In genomic region chr21:46491553-46491952, GRCh38 we compare ENCODE assay signal across 16 cellular contexts. TPM values are rescaled to one million over a fixed set of nuclear protein-coding genes. Genes with fewer than 3 reads are reported as not detected.
DNase-seq lines count a peak whose midpoint lies in the region; ATAC-seq and TF ChIP-seq lines count a peak whose summit lies in the region.
"Had no signal": no experiment of that assay in that cellular context is flagged by ENCODE, and none has a peak within 500 bp of the region (broad histone marks: within the 10 kb centered on the region; RNA-seq: fewer than 3 reads in every experiment).

No MANE protein-coding gene starts in this region.

- no peak overlapping the region for H3K9ac ChIP-seq in GM23248

- H3K36me3 ChIP-seq in HEK293 (ENCODE audit: control insufficient read depth in 2 of 2, insufficient read depth in 1 of 2, low read length in 2 of 2): peaks cover 13 to 27% of the 10 kb centered on the region in 2 experiments
- H3K36me3 ChIP-seq in naive thymus-derived CD4-positive, alpha-beta T cell (ENCODE audit: control insufficient read depth in 2 of 3, insufficient read depth in 3 of 3, low read length in 3 of 3): peaks cover under 1 to 56% (median 5%) of the 10 kb centered on the region in 3 experiments
- H3K36me3 ChIP-seq in GM23248 (ENCODE audit: low read depth): peaks cover 20% of the 10 kb centered on the region; the same call in 1 of the 2 replicates

- peaks cover 27 to 45% of the 10 kb centered on the region in 2 donors for H3K4me1 Mint-ChIP-seq in natural killer cell
- H3K4me1 Mint-ChIP-seq in natural killer cell treated with Interleukin-12 subunit alpha and Interleukin-12 subunit beta and Interleukin-15 and Interleukin-18, amount 100 ng/mL, for 72 hours (ENCODE audit: low read depth in 2 of 2): peaks cover 13 to 28% of the 10 kb centered on the region in 2 donors
- H3K4me1 Mint-ChIP-seq in naive thymus-derived CD4-positive, alpha-beta T cell: peaks cover 8 to 61% (median 30%) of the 10 kb centered on the region in 7 donors
- H3K4me1 Mint-ChIP-seq in CD4-positive, alpha-beta T cell (ENCODE audit: low read depth): peaks cover 23% of the 10 kb centered on the region

- H3K9me3 Mint-ChIP-seq in natural killer cell: no peaks in the 10 kb centered on the region
- H3K9me3 Mint-ChIP-seq in natural killer cell treated with Interleukin-12 subunit alpha and Interleukin-12 subunit beta and Interleukin-15 and Interleukin-18, amount 100 ng/mL, for 72 hours: no peaks in the 10 kb centered on the region
- peaks cover 0 to 11% (median 0%) of the 10 kb centered on the region in 11 donors for H3K9me3 Mint-ChIP-seq in naive thymus-derived CD4-positive, alpha-beta T cell
- H3K9me3 Mint-ChIP-seq in CD4-positive, alpha-beta T cell: no peaks in the 10 kb centered on the region
- H3K9me3 Mint-ChIP-seq: CD8-positive, alpha-beta memory T cell had no signal

- no peak overlapping the region for H3K4me3 ChIP-seq in HEK293 (ENCODE audit: low read depth, low read length)
- no peak overlapping the region for H3K4me3 ChIP-seq in naive thymus-derived CD4-positive, alpha-beta T cell (ENCODE audit: low read length)
- no peak overlapping the region for H3K4me3 ChIP-seq in GM23248
- H3K4me3 ChIP-seq: GM12878, HAP-1 had no signal

- H2AFZ ChIP-seq in GM23248: no peak overlapping the region

- H4K20me1 ChIP-seq in GM23248 (ENCODE audit: insufficient read depth): no peaks in the 10 kb centered on the region

- H3K4me1 ChIP-seq in HEK293 (ENCODE audit: control insufficient read depth, insufficient read depth, low read length) (no peaks in the 10 kb centered on the region), GM23248 (ENCODE audit: insufficient read depth) (no peaks in the 10 kb centered on the region)
- no peaks in the 10 kb centered on the region for H3K4me1 ChIP-seq in naive thymus-derived CD4-positive, alpha-beta T cell (ENCODE audit: control insufficient read depth in 2 of 2, insufficient read depth in 2 of 2, low read length in 2 of 2)
- H3K4me1 ChIP-seq: HAP-1 had no signal

- peaks cover 62% of the 10 kb centered on the region for H3K79me2 ChIP-seq in GM23248 (ENCODE audit: insufficient read depth)

- no peaks in the 10 kb centered on the region for H3K27me3 ChIP-seq in naive thymus-derived CD4-positive, alpha-beta T cell (ENCODE audit: control insufficient read depth in 2 of 2, insufficient read depth in 2 of 2, low read length in 2 of 2)
- no peaks in the 10 kb centered on the region for H3K27me3 ChIP-seq in GM23248 (replicated peaks; ENCODE audit: insufficient read depth)
- H3K27me3 ChIP-seq in CD4-positive, alpha-beta T cell (ENCODE audit: control insufficient read depth, insufficient read depth, low read length): no peaks in the 10 kb centered on the region

- no peak overlapping the region for H3K4me2 ChIP-seq in GM23248 (ENCODE audit: unreplicated experiment)

- CTCF ChIA-PET in HEK293 (lab: Yijun Ruan, JAX): interaction anchor here (1.2 kb wide), 1 partner anchor 8 kb away, joined by 4 read pairs; no protein-coding TSS in a partner anchor
- CTCF ChIA-PET in naive thymus-derived CD4-positive, alpha-beta T cell (lab: Charles Lee): no interaction called here
- CTCF ChIA-PET in CD4-positive, alpha-beta T cell (lab: Charles Lee): interaction anchor here (1.3 kb wide), 1 partner anchor 9 kb away, joined by 3 read pairs; no protein-coding TSS in a partner anchor

- no peak overlapping the region for H3K27ac ChIP-seq in HEK293 (ENCODE audit: extremely low read depth, low read depth, low read length)
- H3K27ac ChIP-seq in naive thymus-derived CD4-positive, alpha-beta T cell (ENCODE audit: low read depth, low read length): no peak overlapping the region
- no peak overlapping the region for H3K27ac ChIP-seq in GM23248
- no peak overlapping the region for H3K27ac ChIP-seq in CD4-positive, alpha-beta T cell (ENCODE audit: low read depth, low read length)

- no peak for DNase-seq in natural killer cell
- DNase-seq in natural killer cell treated with Interleukin-12 subunit alpha and Interleukin-12 subunit beta and Interleukin-15 and Interleukin-18, amount 100 ng/mL, for 72 hours (ENCODE audit: low spot score): no peak
- no peak for DNase-seq in naive thymus-derived CD4-positive, alpha-beta T cell
- DNase-seq in GM23248: no peak
- no peak for DNase-seq in CD4-positive, alpha-beta T cell
- DNase-seq: C1 segment of cervical spinal cord; CD8-positive, alpha-beta memory T cell; DMS 273 treated with DMSO at 0.1 percent for 48 hours; DMS79; EL; GDM1; GOT3 had no signal

- H3K4me3 Mint-ChIP-seq in natural killer cell: no peak overlapping the region
- H3K4me3 Mint-ChIP-seq in natural killer cell treated with Interleukin-12 subunit alpha and Interleukin-12 subunit beta and Interleukin-15 and Interleukin-18, amount 100 ng/mL, for 72 hours: no peak overlapping the region
- no peak overlapping the region for H3K4me3 Mint-ChIP-seq in naive thymus-derived CD4-positive, alpha-beta T cell
- H3K4me3 Mint-ChIP-seq in CD4-positive, alpha-beta T cell: no peak overlapping the region
- H3K4me3 Mint-ChIP-seq: CD8-positive, alpha-beta memory T cell had no signal

- H3K9me3 ChIP-seq in HEK293 (ENCODE audit: control insufficient read depth, insufficient read depth, low read depth, low read length): no peaks in the 10 kb centered on the region
- no peaks in the 10 kb centered on the region for H3K9me3 ChIP-seq in naive thymus-derived CD4-positive, alpha-beta T cell (ENCODE audit: control insufficient read depth in 2 of 3, low read length in 3 of 3)
- H3K9me3 ChIP-seq in GM23248 (ENCODE audit: low read depth): no peaks in the 10 kb centered on the region
- no peaks in the 10 kb centered on the region for H3K9me3 ChIP-seq in CD4-positive, alpha-beta T cell (ENCODE audit: control insufficient read depth, low read length)
- H3K9me3 ChIP-seq: HAP-1 had no signal

- peaks cover 15% of the 10 kb centered on the region for H3K36me3 Mint-ChIP-seq in natural killer cell
- H3K36me3 Mint-ChIP-seq in natural killer cell treated with Interleukin-12 subunit alpha and Interleukin-12 subunit beta and Interleukin-15 and Interleukin-18, amount 100 ng/mL, for 72 hours: peaks cover 27% of the 10 kb centered on the region
- peaks cover 18 to 77% (median 52%) of the 10 kb centered on the region in 5 donors for H3K36me3 Mint-ChIP-seq in naive thymus-derived CD4-positive, alpha-beta T cell
- peaks cover 95% of the 10 kb centered on the region for H3K36me3 Mint-ChIP-seq in CD4-positive, alpha-beta T cell (ENCODE audit: low read depth)

- POLR2A ChIA-PET in HEK293 (lab: Yijun Ruan, JAX): no interaction called here
- POLR2A ChIA-PET in naive thymus-derived CD4-positive, alpha-beta T cell (lab: Charles Lee): interaction anchor here (0.6 kb wide), 1 partner anchor 14 kb away, joined by 3 read pairs; no protein-coding TSS in a partner anchor
- POLR2A ChIA-PET in CD4-positive, alpha-beta T cell (lab: Charles Lee): no interaction called here

- ATAC-seq in natural killer cell: no peak
- ATAC-seq in natural killer cell treated with Interleukin-12 subunit alpha and Interleukin-12 subunit beta and Interleukin-15 and Interleukin-18, amount 100 ng/mL, for 72 hours: no peak
- ATAC-seq in naive thymus-derived CD4-positive, alpha-beta T cell: no peak
- no peak for ATAC-seq in GM21723 (IDR thresholded peaks at IDR 0.05; ENCODE audit: unreplicated experiment)
- ATAC-seq in CD4-positive, alpha-beta T cell (ENCODE audit: poor library complexity): no peak
- ATAC-seq: GM12878 had no signal

- H3K9me2 ChIP-seq in GM23248 (ENCODE audit: insufficient read depth): no peaks in the 10 kb centered on the region

- no peaks in the 10 kb centered on the region for H3F3A ChIP-seq in GM23248 (ENCODE audit: insufficient read depth)

- peak overlapping the region; percentile 6 to 8 for H3K27ac Mint-ChIP-seq in natural killer cell
- no peak overlapping the region for H3K27ac Mint-ChIP-seq in natural killer cell treated with Interleukin-12 subunit alpha and Interleukin-12 subunit beta and Interleukin-15 and Interleukin-18, amount 100 ng/mL, for 72 hours
- peak overlapping the region in 5 of 9 donors; percentile 11 to 50 (median 28) for H3K27ac Mint-ChIP-seq in naive thymus-derived CD4-positive, alpha-beta T cell
- no peak overlapping the region for H3K27ac Mint-ChIP-seq in CD4-positive, alpha-beta T cell

- in situ Hi-C loops in GM23248 (cut with MboI): no loop called here

- intact Hi-C loops in natural killer cell (cut with micrococcal nuclease): no loop called here
- intact Hi-C loops in naive thymus-derived CD4-positive, alpha-beta T cell (cut with micrococcal nuclease): no loop called here
- intact Hi-C loops in CD4-positive, alpha-beta T cell (cut with DNase I, micrococcal nuclease): no loop called here

- TF ChIP-seq CTCF in natural killer cell (IDR thresholded peaks at IDR 0.05): no peak
- TF ChIP-seq CTCF in HEK293 (tag by site-specific recombination; IDR thresholded peaks at IDR 0.05): no peak
- TF ChIP-seq CTCF in CD4-positive, alpha-beta T cell (IDR thresholded peaks at IDR 0.05): no peak

- 99 to 100% methylated on average over 3 of the region's 3 CpGs for WGBS in GM23248 (ENCODE audit: low coverage in 1 of 2, low lambda C conversion rate in 2 of 2, missing lambda C conversion rate in 2 of 2), 2 experiments

- no peaks in the 10 kb centered on the region for H3K27me3 Mint-ChIP-seq in natural killer cell (ENCODE audit: low read depth in 2 of 2)
- no peaks in the 10 kb centered on the region for H3K27me3 Mint-ChIP-seq in natural killer cell treated with Interleukin-12 subunit alpha and Interleukin-12 subunit beta and Interleukin-15 and Interleukin-18, amount 100 ng/mL, for 72 hours
- H3K27me3 Mint-ChIP-seq in naive thymus-derived CD4-positive, alpha-beta T cell: no peaks in the 10 kb centered on the region
- no peaks in the 10 kb centered on the region for H3K27me3 Mint-ChIP-seq in CD4-positive, alpha-beta T cell
- H3K27me3 Mint-ChIP-seq: CD8-positive, alpha-beta memory T cell had no signal

TF ChIP-seq in HEK293, 187 proteins besides CTCF, POLR2A, EP300 and RAD21:
- TF ChIP-seq ZNF610 (tag by site-specific recombination; IDR thresholded peaks at IDR 0.05; ENCODE audit: borderline replicate concordance) (peak; percentile 94), REPIN1 (tag by site-specific recombination; IDR thresholded peaks at IDR 0.05; ENCODE audit: low read depth) (no peak)

RNA-seq across cellular contexts. Expression of gene DIP2A, which starts 32.9 kb away (rescaled TPM):
- total RNA-seq in natural killer cell: 100 to 1,000 TPM; 166 to 308 (median 170) TPM
- total RNA-seq in natural killer cell treated with Interleukin-12 subunit alpha and Interleukin-12 subunit beta and Interleukin-15 and Interleukin-18, amount 100 ng/mL, for 72 hours: 10 to 100 TPM; 39.4 to 71.6 TPM
- 100 to 1,000 TPM in 4 of 5 experiments, 10 to 100 TPM in 1; 54.7 to 118 (median 108) TPM for total RNA-seq in naive thymus-derived CD4-positive, alpha-beta T cell
- polyA plus RNA-seq in naive thymus-derived CD4-positive, alpha-beta T cell: 10 to 100 TPM; 16.9 to 22.9 TPM
- total RNA-seq in GM23248 (2014; rRNA removed; shearing (Covaris generic)): 13.1 and 14.3 TPM in 2 replicates
- 9.8 and 12.5 TPM in 2 replicates for polyA plus RNA-seq in GM23248 (2016; fragmentation: Nextera tagmentation; extraction: Ambion mirVana)
- 10 to 100 TPM; 61.2 to 66.1 TPM for total RNA-seq in CD4-positive, alpha-beta T cell

Comparison
In these comparisons a context has a peak if more than half of its experiments do, and no peak if none do; other contexts are left out.
1. H3K27ac Mint-ChIP-seq: peak in natural killer cell (2 of 2) and naive thymus-derived CD4-positive, alpha-beta T cell (5 of 9); none in natural killer cell treated with Interleukin-12 subunit alpha and Interleukin-12 subunit beta and Interleukin-15 and Interleukin-18, amount 100 ng/mL, for 72 hours (0 of 2) and CD4-positive, alpha-beta T cell (single experiment).